Comparison of ENCODE assay signal across 8 cellular contexts in genomic region chr19:7507884-7508283, GRCh38. TPM values are rescaled to one million over a fixed set of nuclear protein-coding genes. Genes with fewer than 3 reads are reported as not detected.
DNase-seq lines count a peak whose midpoint lies in the region; ATAC-seq and TF ChIP-seq lines count a peak whose summit lies in the region.

No MANE protein-coding gene starts in this region.

- no peak overlapping the region for H3K27ac Mint-ChIP-seq in natural killer cell

- ATAC-seq in natural killer cell, result peak in 2 of 3 donors; percentile 58 to 67

- no peak for TF ChIP-seq CTCF in natural killer cell (IDR thresholded peaks at IDR 0.05)

- no peaks in the 10 kb centered on the region for H3K9me3 Mint-ChIP-seq in natural killer cell

- intact Hi-C loops in natural killer cell (cut with micrococcal nuclease), result no loop called here

- no peaks in the 10 kb centered on the region for H3K36me3 Mint-ChIP-seq in natural killer cell

- H3K4me3 Mint-ChIP-seq in natural killer cell, result no peak overlapping the region

- peak; percentile 39 for DNase-seq in SIG-M5 treated with dmso at 0.1 percent for 504 hours (lab: John Stamatoyannopoulos, UW; ENCODE audit: unreplicated experiment)
- no peak for DNase-seq in SIG-M5 (lab: John Stamatoyannopoulos, UW)
- DNase-seq in OCI-M1 (lab: John Stamatoyannopoulos, UW), result peak; percentile 82
- DNase-seq in dedifferentiated amniotic fluid mesenchymal stem cell (ENCODE audit: extremely low spot score), result peak; percentile 52
- DNase-seq in natural killer cell, result no peak
- no peak for DNase-seq in putamen (ENCODE audit: low spot score)
- DNase-seq in DMS79 (lab: John Stamatoyannopoulos, UW), result no peak
- no peak for DNase-seq in NCI-H1417 treated with DMSO at 0.1 percent for 48 hours (lab: John Stamatoyannopoulos, UW)

- peaks cover 0 to 10% of the 10 kb centered on the region in 2 donors for H3K27me3 Mint-ChIP-seq in natural killer cell (ENCODE audit: low read depth in 2 of 2)

- H3K4me1 Mint-ChIP-seq in natural killer cell, result peaks cover 0 to 22% of the 10 kb centered on the region in 2 donors

RNA-seq across cellular contexts. Expression of gene ZNF358, which starts 8.0 kb away (rescaled TPM):
- total RNA-seq in natural killer cell, result 10 to 100 TPM in 2 of 3 donors, 1 to 10 TPM in 1; 9.8 to 11.6 (median 10.9) TPM

RNA-seq across cellular contexts. Expression of gene MCOLN1, which starts 14.5 kb away (rescaled TPM):
- total RNA-seq in natural killer cell, result 10 to 100 TPM; 22.9 to 37.6 (median 27.8) TPM

RNA-seq across cellular contexts. Expression of gene PEX11G, which starts 19.0 kb away (rescaled TPM):
- 1 to 10 TPM in 1 of 3 donors, under 1 TPM in 1, not detected in 1; 0.33 to 1.5 TPM for total RNA-seq in natural killer cell

RNA-seq across cellular contexts. Expression of gene PNPLA6, which starts 27.6 kb away (rescaled TPM):
- total RNA-seq in natural killer cell, result 100 to 1,000 TPM; 118 to 190 (median 125) TPM

Comparison
In these comparisons a context has a peak if more than half of its experiments do, and no peak if none do; other contexts are left out.
1. DNase-seq: peak in SIG-M5 treated with dmso at 0.1 percent for 504 hours (single experiment), OCI-M1 (single experiment) and dedifferentiated amniotic fluid mesenchymal stem cell (single experiment); none in SIG-M5 (single experiment), natural killer cell (single experiment), putamen (single experiment), DMS79 (single experiment) and NCI-H1417 treated with DMSO at 0.1 percent for 48 hours (single experiment).